In the genomic region with DNA sequence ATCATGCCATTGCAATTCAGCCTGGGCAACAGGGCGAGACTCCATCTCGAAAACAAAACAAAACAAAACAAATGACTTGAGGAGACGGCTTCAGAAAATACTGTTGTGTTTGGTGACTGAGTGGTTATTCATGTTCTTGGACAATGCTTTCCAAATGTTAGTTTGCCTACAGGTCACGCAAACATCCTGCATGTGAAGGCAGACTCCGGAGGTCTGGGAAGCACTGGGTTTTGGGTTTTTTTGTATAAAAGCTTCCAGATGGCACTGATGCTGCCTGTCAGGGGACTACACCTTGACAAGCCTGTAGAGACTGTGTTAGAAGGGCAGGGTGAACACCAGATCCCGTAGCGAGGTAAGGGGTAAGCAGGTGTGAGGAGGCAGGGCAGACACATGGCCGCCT, we compare ENCODE assay signal across 17 cellular contexts.
DNase-seq lines count a peak whose midpoint lies in the region; ATAC-seq and TF ChIP-seq lines count a peak whose summit lies in the region.
"Had no signal": no experiment of that assay in that cellular context is flagged by ENCODE, and none has a peak within 500 bp of the region (broad histone marks: within the 10 kb centered on the region; RNA-seq: fewer than 3 reads in every experiment).

No MANE protein-coding gene starts in this region.

- H3K36me3 ChIP-seq in left ventricle myocardium inferior (no peaks in the 10 kb centered on the region), mammary epithelial cell (ENCODE audit: insufficient read depth, low read length) (no peaks in the 10 kb centered on the region), lung (ENCODE audit: control insufficient read depth in 2 of 2, insufficient read depth in 2 of 2, low read length in 2 of 2) (no peaks in the 10 kb centered on the region), aorta (ENCODE audit: control insufficient read depth in 1 of 2, insufficient read depth in 2 of 2, low read length in 1 of 2) (no peaks in the 10 kb centered on the region)
- H3K36me3 ChIP-seq: colonic mucosa, spleen had no signal

- no peak overlapping the region for H3K4me3 ChIP-seq in left ventricle myocardium inferior
- no peak overlapping the region for H3K4me3 ChIP-seq in mammary epithelial cell (replicated peaks in 1 of 3; ENCODE audit: insufficient read depth in 1 of 3, low read depth in 2 of 3, low read length in 3 of 3)
- H3K4me3 ChIP-seq in lung: no peak overlapping the region
- H3K4me3 ChIP-seq in aorta (ENCODE audit: low read length in 2 of 2): no peak overlapping the region
- H3K4me3 ChIP-seq: colonic mucosa, spleen had no signal

- no peaks in the 10 kb centered on the region for H3K9me3 ChIP-seq in left ventricle myocardium inferior (replicated peaks)
- H3K9me3 ChIP-seq in mammary epithelial cell (replicated peaks; ENCODE audit: insufficient read depth, low read length): peaks cover 2% of the 10 kb centered on the region
- H3K9me3 ChIP-seq in lung (ENCODE audit: control insufficient read depth in 2 of 2, insufficient read depth in 1 of 2, low read length in 1 of 2): no peaks in the 10 kb centered on the region
- H3K9me3 ChIP-seq in aorta (ENCODE audit: control insufficient read depth, low read length): no peaks in the 10 kb centered on the region
- H3K9me3 ChIP-seq: colonic mucosa, spleen had no signal

- H3K27me3 ChIP-seq in left ventricle myocardium inferior (ENCODE audit: low read depth) (peaks cover 24% of the 10 kb centered on the region), mammary epithelial cell (ENCODE audit: insufficient read depth, low read length) (no peaks in the 10 kb centered on the region), lung (ENCODE audit: control insufficient read depth, insufficient read depth) (no peaks in the 10 kb centered on the region), aorta (ENCODE audit: control insufficient read depth in 1 of 2, insufficient read depth in 2 of 2, low read length in 1 of 2) (no peaks in the 10 kb centered on the region)
- H3K27me3 ChIP-seq: colonic mucosa had no signal

- no peak overlapping the region for H3K4me3 Mint-ChIP-seq in stimulated activated naive CD8-positive, alpha-beta T cell treated with anti-CD3 and anti-CD28 coated beads, Interleukin-15, amount 100 ng/mL, for 72 hours
- H3K4me3 Mint-ChIP-seq: activated CD8-positive, alpha-beta memory T cell treated with anti-CD3 and anti-CD28 coated beads, Interleukin-2, amount 10 ng/mL, durations not matched to agents 7 days and 5 days; activated naive CD4-positive, alpha-beta T cell treated with anti-CD3 and anti-CD28 coated beads, Interleukin-2, amount 50 U/mL, for 24 hours; neural crest cell had no signal

- TF ChIP-seq CTCF in left ventricle myocardium inferior (IDR thresholded peaks at IDR 0.05; ENCODE audit: borderline replicate concordance) (no peak), mammary epithelial cell (conservative IDR thresholded peaks at IDR 0.05 in 1 of 2, IDR thresholded peaks at IDR 0.05 in 1 of 2; ENCODE audit: extremely low read depth in 1 of 2, insufficient read depth in 1 of 2, low read depth in 1 of 2, low read length in 2 of 2) (no peak), lung (IDR thresholded peaks at IDR 0.05; ENCODE audit: control extremely low read depth, extremely low read depth) (no peak)

- in situ Hi-C loops in mammary epithelial cell (cut with MboI; ENCODE audit: low sequenced_read_pairs in 2 of 2): no loop called here

- no peak for ATAC-seq in Right ventricle myocardium superior (ENCODE audit: poor library complexity)
- no peak for ATAC-seq in lung (ENCODE audit: insufficient read depth, low FRiP score)
- peak; percentile 2 for ATAC-seq in aorta (ENCODE audit: low FRiP score)
- no peak for ATAC-seq in stimulated activated naive CD8-positive, alpha-beta T cell treated with anti-CD3 and anti-CD28 coated beads, Interleukin-15, amount 100 ng/mL, for 72 hours
- ATAC-seq: activated CD8-positive, alpha-beta memory T cell treated with anti-CD3 and anti-CD28 coated beads, Interleukin-2, amount 10 ng/mL, durations not matched to agents 7 days and 5 days; left ventricle myocardium superior had no signal

- CTCF ChIA-PET in mammary epithelial cell (lab: Charles Lee; ENCODE audit: low non-redundant PET): no interaction called here

- H3K27ac Mint-ChIP-seq in stimulated activated naive CD8-positive, alpha-beta T cell treated with anti-CD3 and anti-CD28 coated beads, Interleukin-15, amount 100 ng/mL, for 72 hours: no peak overlapping the region
- H3K27ac Mint-ChIP-seq: activated CD8-positive, alpha-beta memory T cell treated with anti-CD3 and anti-CD28 coated beads, Interleukin-2, amount 10 ng/mL, durations not matched to agents 7 days and 5 days; activated naive CD4-positive, alpha-beta T cell treated with anti-CD3 and anti-CD28 coated beads, Interleukin-2, amount 50 U/mL, for 24 hours had no signal

- peaks cover 7% of the 10 kb centered on the region for H3K27me3 Mint-ChIP-seq in stimulated activated naive CD8-positive, alpha-beta T cell treated with anti-CD3 and anti-CD28 coated beads, Interleukin-15, amount 100 ng/mL, for 72 hours
- H3K27me3 Mint-ChIP-seq: activated naive CD4-positive, alpha-beta T cell treated with anti-CD3 and anti-CD28 coated beads, Interleukin-2, amount 50 U/mL, for 24 hours had no signal

- H4K20me1 ChIP-seq in mammary epithelial cell (ENCODE audit: insufficient read depth, low read length): no peaks in the 10 kb centered on the region

- DNase-seq in left ventricle myocardium inferior (no peak), Right ventricle myocardium superior (no peak), mammary epithelial cell (peak; percentile 32), lung (ENCODE audit: low spot score) (peak; percentile 18), aorta (no peak), cerebellar cortex (ENCODE audit: low spot score) (no peak), T-helper 2 cell (no peak)
- no peak for DNase-seq in stimulated activated naive CD8-positive, alpha-beta T cell treated with anti-CD3 and anti-CD28 coated beads, Interleukin-15, amount 100 ng/mL, for 72 hours
- DNase-seq: activated CD8-positive, alpha-beta memory T cell treated with anti-CD3 and anti-CD28 coated beads, Interleukin-2, amount 10 ng/mL, durations not matched to agents 7 days and 5 days; colonic mucosa; KG1; NCI-H187 treated with DMSO at 0.1 percent for 48 hours; SIG-M5; spleen had no signal

- intact Hi-C loops in left ventricle myocardium inferior (cut with micrococcal nuclease): no loop called here
- intact Hi-C loops in Right ventricle myocardium superior (cut with DNase I): no loop called here
- intact Hi-C loops in mammary epithelial cell (cut with micrococcal nuclease): no loop called here
- intact Hi-C loops in aorta (cut with DNase I): loop anchor here in 1 of 2 donors (1.0 to 5.0 kb wide), 3 partner anchors 18 to 210 kb away; partner anchors contain the start of gene THBS2

- H3K27ac ChIP-seq in left ventricle myocardium inferior (replicated peaks) (peak overlapping the region; percentile 12), mammary epithelial cell (ENCODE audit: insufficient read depth, low read depth, low read length) (peak overlapping the region; percentile 38), lung (ENCODE audit: low read depth in 1 of 2, low read length in 1 of 2) (no peak overlapping the region), aorta (ENCODE audit: low read depth in 1 of 2, low read length in 2 of 2) (peak overlapping the region; percentile 83 to 99)
- H3K27ac ChIP-seq: colonic mucosa had no signal

- BruUV-seq in mammary epithelial cell (replicated peaks; lab: Mats Ljungman, UMichigan): no TSS peak

- H3K79me2 ChIP-seq in mammary epithelial cell (ENCODE audit: insufficient read depth, low read length): no peaks in the 10 kb centered on the region

- no peak overlapping the region for H3K4me2 ChIP-seq in mammary epithelial cell (ENCODE audit: insufficient read depth, low read depth, low read length)

- no peak overlapping the region for H3K9ac ChIP-seq in mammary epithelial cell (ENCODE audit: insufficient read depth, low read length)

- no peaks in the 10 kb centered on the region for H3K4me1 Mint-ChIP-seq in stimulated activated naive CD8-positive, alpha-beta T cell treated with anti-CD3 and anti-CD28 coated beads, Interleukin-15, amount 100 ng/mL, for 72 hours
- H3K4me1 Mint-ChIP-seq: activated CD8-positive, alpha-beta memory T cell treated with anti-CD3 and anti-CD28 coated beads, Interleukin-2, amount 10 ng/mL, durations not matched to agents 7 days and 5 days; activated naive CD4-positive, alpha-beta T cell treated with anti-CD3 and anti-CD28 coated beads, Interleukin-2, amount 50 U/mL, for 24 hours had no signal

- no peaks in the 10 kb centered on the region for H3K9me3 Mint-ChIP-seq in stimulated activated naive CD8-positive, alpha-beta T cell treated with anti-CD3 and anti-CD28 coated beads, Interleukin-15, amount 100 ng/mL, for 72 hours
- H3K9me3 Mint-ChIP-seq: activated naive CD4-positive, alpha-beta T cell treated with anti-CD3 and anti-CD28 coated beads, Interleukin-2, amount 50 U/mL, for 24 hours had no signal

- no peak overlapping the region for H2AFZ ChIP-seq in mammary epithelial cell (ENCODE audit: low read depth, low read length)

- dilution Hi-C loops in mammary epithelial cell (cut with HindIII; ENCODE audit: low sequenced_read_pairs): no loop called here

- 88% methylated on average over 8 of the region's 8 CpGs for WGBS in mammary epithelial cell (ENCODE audit: low coverage, missing lambda C conversion rate)
- 88 to 89% methylated on average over 8 of the region's 8 CpGs for WGBS in lung, 2 donors
- WGBS in aorta, 2 donors: 27 to 35% methylated on average over 8 of the region's 8 CpGs

- H3K4me1 ChIP-seq in left ventricle myocardium inferior (no peaks in the 10 kb centered on the region), mammary epithelial cell (ENCODE audit: insufficient read depth, low read length) (peaks cover 39% of the 10 kb centered on the region), lung (ENCODE audit: control insufficient read depth in 2 of 2, insufficient read depth in 2 of 2, low read length in 2 of 2) (no peaks in the 10 kb centered on the region), aorta (ENCODE audit: control insufficient read depth in 1 of 2, insufficient read depth in 2 of 2, low read length in 2 of 2) (no peaks in the 10 kb centered on the region)
- H3K4me1 ChIP-seq: colonic mucosa had no signal

Comparison
In these comparisons a context has a peak if more than half of its experiments do, and no peak if none do; other contexts are left out.
1. DNase-seq: peak in mammary epithelial cell (single experiment) and lung (single experiment); none in left ventricle myocardium inferior (single experiment), Right ventricle myocardium superior (single experiment), aorta (0 of 2), stimulated activated naive CD8-positive, alpha-beta T cell treated with anti-CD3 and anti-CD28 coated beads, Interleukin-15, amount 100 ng/mL, for 72 hours (0 of 2), cerebellar cortex (single experiment) and T-helper 2 cell (0 of 5).
2. H3K27ac ChIP-seq: peak in left ventricle myocardium inferior (single experiment), mammary epithelial cell (single experiment) and aorta (2 of 2); none in lung (0 of 2).